Comparison of ENCODE assay signal across 24 cellular contexts in genomic region chr14:75628816-75629215, GRCh38.
"Had no signal": no experiment of that assay in that cellular context is flagged by ENCODE, and none has a peak within 500 bp of the region (broad histone marks: within the 10 kb centered on the region; RNA-seq: fewer than 3 reads in every experiment).

No MANE protein-coding gene starts in this region.

- H3K27ac Mint-ChIP-seq: activated CD4-positive, alpha-beta memory T cell treated with anti-CD3 and anti-CD28 coated beads, Interleukin-2, amount 10 ng/mL, durations not matched to agents 7 days and 5 days; activated CD8-positive, alpha-beta memory T cell treated with anti-CD3 and anti-CD28 coated beads, Interleukin-2, amount 10 ng/mL, durations not matched to agents 7 days and 5 days; activated naive CD8-positive, alpha-beta T cell treated with anti-CD3 and anti-CD28 coated beads, Interleukin-2, amount 10 ng/mL, durations not matched to agents 7 days and 5 days; brain; natural killer cell treated with Interleukin-12 subunit alpha and Interleukin-12 subunit beta and Interleukin-15 and Interleukin-18, amount 100 ng/mL, for 72 hours; type B pancreatic cell had no signal

- H3K9me3 ChIP-seq: neutrophil, right lobe of liver, stomach had no signal

- H3K27me3 Mint-ChIP-seq: activated CD4-positive, alpha-beta memory T cell treated with anti-CD3 and anti-CD28 coated beads, Interleukin-2, amount 10 ng/mL, durations not matched to agents 7 days and 5 days; activated CD8-positive, alpha-beta memory T cell treated with anti-CD3 and anti-CD28 coated beads, Interleukin-2, amount 10 ng/mL, durations not matched to agents 7 days and 5 days; activated naive CD8-positive, alpha-beta T cell treated with anti-CD3 and anti-CD28 coated beads, Interleukin-2, amount 10 ng/mL, durations not matched to agents 7 days and 5 days; natural killer cell treated with Interleukin-12 subunit alpha and Interleukin-12 subunit beta and Interleukin-15 and Interleukin-18, amount 100 ng/mL, for 72 hours had no signal

- H3K4me1 ChIP-seq: parathyroid adenoma, stomach had no signal

- H3K36me3 Mint-ChIP-seq: activated naive CD8-positive, alpha-beta T cell treated with anti-CD3 and anti-CD28 coated beads, Interleukin-2, amount 10 ng/mL, durations not matched to agents 7 days and 5 days; brain; natural killer cell treated with Interleukin-12 subunit alpha and Interleukin-12 subunit beta and Interleukin-15 and Interleukin-18, amount 100 ng/mL, for 72 hours; type B pancreatic cell had no signal

- H3K4me3 ChIP-seq: dorsolateral prefrontal cortex, lung, right lobe of liver, smooth muscle cell, stomach had no signal

- ATAC-seq: activated CD8-positive, alpha-beta memory T cell treated with anti-CD3 and anti-CD28 coated beads, Interleukin-2, amount 10 ng/mL, durations not matched to agents 7 days and 5 days; natural killer cell treated with Interleukin-12 subunit alpha and Interleukin-12 subunit beta and Interleukin-15 and Interleukin-18, amount 100 ng/mL, for 72 hours; right lobe of liver had no signal

- H2AFZ ChIP-seq: parathyroid adenoma had no signal

- H3K4me3 Mint-ChIP-seq: activated CD4-positive, alpha-beta memory T cell treated with anti-CD3 and anti-CD28 coated beads, Interleukin-2, amount 10 ng/mL, durations not matched to agents 7 days and 5 days; activated CD8-positive, alpha-beta memory T cell treated with anti-CD3 and anti-CD28 coated beads, Interleukin-2, amount 10 ng/mL, durations not matched to agents 7 days and 5 days; activated naive CD8-positive, alpha-beta T cell treated with anti-CD3 and anti-CD28 coated beads, Interleukin-2, amount 10 ng/mL, durations not matched to agents 7 days and 5 days; brain; natural killer cell treated with Interleukin-12 subunit alpha and Interleukin-12 subunit beta and Interleukin-15 and Interleukin-18, amount 100 ng/mL, for 72 hours; type B pancreatic cell had no signal

- H3K36me3 ChIP-seq: neutrophil, stomach had no signal

- DNase-seq: activated CD4-positive, alpha-beta memory T cell treated with anti-CD3 and anti-CD28 coated beads, Interleukin-2, amount 10 ng/mL, durations not matched to agents 7 days and 5 days; activated CD4-positive, alpha-beta T cell treated with anti-CD3 and anti-CD28 coated beads for 48 hours; activated CD4-positive, CD25-positive, alpha-beta regulatory T cell; activated CD8-positive, alpha-beta memory T cell treated with anti-CD3 and anti-CD28 coated beads, Interleukin-2, amount 10 ng/mL, durations not matched to agents 7 days and 5 days; activated naive CD4-positive, alpha-beta T cell treated with Interleukin-2 at 50 U/mL for 16 hours; activated naive CD8-positive, alpha-beta T cell treated with anti-CD3 and anti-CD28 coated beads, Interleukin-2, amount 10 ng/mL, durations not matched to agents 7 days and 5 days; amygdala; central memory CD4-positive, alpha-beta T cell; dorsolateral prefrontal cortex; foreskin melanocyte; hypothalamus; islet precursor cell; right lobe of liver; stimulated activated CD4-positive, alpha-beta T cell treated with anti-CD3 and anti-CD28 coated beads, Interleukin-4, amount 100 ng/mL, for 1 hour; stomach had no signal

- FAIRE-seq: colon had no signal

- H3K79me2 ChIP-seq: parathyroid adenoma had no signal

- H3K9ac ChIP-seq: parathyroid adenoma had no signal

- H3K27ac ChIP-seq: dorsolateral prefrontal cortex, epithelial cell of prostate, neutrophil, parathyroid adenoma, stomach had no signal

- H3K4me1 Mint-ChIP-seq: activated CD4-positive, alpha-beta memory T cell treated with anti-CD3 and anti-CD28 coated beads, Interleukin-2, amount 10 ng/mL, durations not matched to agents 7 days and 5 days; activated CD8-positive, alpha-beta memory T cell treated with anti-CD3 and anti-CD28 coated beads, Interleukin-2, amount 10 ng/mL, durations not matched to agents 7 days and 5 days; activated naive CD8-positive, alpha-beta T cell treated with anti-CD3 and anti-CD28 coated beads, Interleukin-2, amount 10 ng/mL, durations not matched to agents 7 days and 5 days had no signal

- H3K27me3 ChIP-seq: dorsolateral prefrontal cortex, neutrophil, right lobe of liver had no signal

- H3K4me2 ChIP-seq: smooth muscle cell had no signal

- H3K9me3 Mint-ChIP-seq: activated CD4-positive, alpha-beta memory T cell treated with anti-CD3 and anti-CD28 coated beads, Interleukin-2, amount 10 ng/mL, durations not matched to agents 7 days and 5 days; activated naive CD8-positive, alpha-beta T cell treated with anti-CD3 and anti-CD28 coated beads, Interleukin-2, amount 10 ng/mL, durations not matched to agents 7 days and 5 days; brain; natural killer cell treated with Interleukin-12 subunit alpha and Interleukin-12 subunit beta and Interleukin-15 and Interleukin-18, amount 100 ng/mL, for 72 hours; type B pancreatic cell had no signal
